In the genomic region with DNA sequence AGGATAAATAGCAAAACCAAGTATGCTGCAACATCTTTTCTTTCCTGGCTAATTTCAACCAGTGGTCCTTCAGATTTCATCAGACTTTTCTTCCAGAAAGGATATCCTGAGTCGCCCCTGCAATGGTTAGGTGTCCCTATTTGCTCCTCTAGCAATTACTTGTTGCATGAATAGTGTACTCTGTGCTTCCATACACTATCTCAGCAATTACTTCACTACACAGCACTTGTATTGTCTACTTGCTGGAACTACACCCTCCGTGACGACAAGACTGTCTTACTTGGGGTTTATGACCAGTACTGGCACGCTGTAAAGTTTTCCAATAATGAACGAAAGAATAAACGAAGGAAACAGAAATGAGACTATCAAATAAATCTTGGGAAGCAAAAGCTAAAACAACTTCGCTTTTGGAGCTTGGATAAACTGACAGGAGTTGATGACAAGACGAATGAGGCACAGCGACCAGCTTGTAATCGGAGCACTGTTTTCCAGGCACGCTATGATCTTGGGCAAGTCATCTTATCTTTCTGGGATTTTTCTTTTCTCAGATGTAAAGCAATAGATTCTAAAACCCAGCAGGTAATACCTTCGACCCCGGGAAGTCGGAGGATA, we compare ENCODE assay signal across 1 cellular context.
TF ChIP-seq lines count a peak whose summit lies in the region.

No MANE protein-coding gene starts in this region.

TF ChIP-seq in K562, 482 proteins besides CTCF, POLR2A, EP300 and RAD21 (continued from another document):
- TF ChIP-seq, protein P1, sequence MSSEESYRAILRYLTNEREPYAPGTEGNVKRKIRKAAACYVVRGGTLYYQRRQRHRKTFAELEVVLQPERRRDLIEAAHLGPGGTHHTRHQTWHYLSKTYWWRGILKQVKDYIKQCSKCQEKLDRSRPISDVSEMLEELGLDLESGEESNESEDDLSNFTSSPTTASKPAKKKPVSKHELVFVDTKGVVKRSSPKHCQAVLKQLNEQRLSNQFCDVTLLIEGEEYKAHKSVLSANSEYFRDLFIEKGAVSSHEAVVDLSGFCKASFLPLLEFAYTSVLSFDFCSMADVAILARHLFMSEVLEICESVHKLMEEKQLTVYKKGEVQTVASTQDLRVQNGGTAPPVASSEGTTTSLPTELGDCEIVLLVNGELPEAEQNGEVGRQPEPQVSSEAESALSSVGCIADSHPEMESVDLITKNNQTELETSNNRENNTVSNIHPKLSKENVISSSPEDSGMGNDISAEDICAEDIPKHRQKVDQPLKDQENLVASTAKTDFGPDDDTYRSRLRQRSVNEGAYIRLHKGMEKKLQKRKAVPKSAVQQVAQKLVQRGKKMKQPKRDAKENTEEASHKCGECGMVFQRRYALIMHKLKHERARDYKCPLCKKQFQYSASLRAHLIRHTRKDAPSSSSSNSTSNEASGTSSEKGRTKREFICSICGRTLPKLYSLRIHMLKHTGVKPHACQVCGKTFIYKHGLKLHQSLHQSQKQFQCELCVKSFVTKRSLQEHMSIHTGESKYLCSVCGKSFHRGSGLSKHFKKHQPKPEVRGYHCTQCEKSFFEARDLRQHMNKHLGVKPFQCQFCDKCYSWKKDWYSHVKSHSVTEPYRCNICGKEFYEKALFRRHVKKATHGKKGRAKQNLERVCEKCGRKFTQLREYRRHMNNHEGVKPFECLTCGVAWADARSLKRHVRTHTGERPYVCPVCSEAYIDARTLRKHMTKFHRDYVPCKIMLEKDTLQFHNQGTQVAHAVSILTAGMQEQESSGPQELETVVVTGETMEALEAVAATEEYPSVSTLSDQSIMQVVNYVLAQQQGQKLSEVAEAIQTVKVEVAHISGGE (CRISPR knock-in tag; IDR thresholded peaks at IDR 0.05): 0 out of 6 replicates have a peak, but pooled peaks of 1 of the 3 experiments have one; percentile 94
